In the genomic region with DNA sequence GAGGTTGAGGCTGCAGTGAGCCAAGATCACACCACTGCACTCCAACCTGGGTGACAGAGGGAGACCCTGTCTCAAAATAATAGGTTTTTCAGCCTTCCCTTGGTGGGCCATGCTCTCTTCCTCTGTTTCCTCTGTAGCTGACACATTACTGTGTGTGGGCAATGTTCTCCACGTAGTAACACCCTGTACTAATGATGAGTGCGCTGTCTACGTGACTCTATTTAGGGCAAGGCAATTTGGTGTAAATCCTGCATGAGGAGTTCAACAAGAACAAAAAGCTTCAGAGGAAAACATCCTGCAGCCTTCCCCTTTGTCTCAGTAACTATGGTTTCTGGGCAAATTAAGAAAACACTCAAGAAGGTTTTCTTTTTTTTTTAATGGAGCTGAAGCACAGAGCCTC, we compare ENCODE assay signal across 18 cellular contexts. TPM values are rescaled to one million over a fixed set of nuclear protein-coding genes. Genes with fewer than 3 reads are reported as not detected.
"Had no signal": no experiment of that assay in that cellular context is flagged by ENCODE, and none has a peak within 500 bp of the region (broad histone marks: within the 10 kb centered on the region; RNA-seq: fewer than 3 reads in every experiment).

No MANE protein-coding gene starts in this region.

- H3K4me3 Mint-ChIP-seq: naive thymus-derived CD4-positive, alpha-beta T cell; nephron progenitor cell; stimulated activated naive B cell treated with anti-CD40 and anti-IgM and Interleukin-4, amounts not matched to agents 10 μg/mL and 1 μg/mL and 100 μg/mL, for 72 hours; stimulated activated naive CD8-positive, alpha-beta T cell treated with anti-CD3 and anti-CD28 coated beads, Interleukin-15, amount 100 ng/mL, for 72 hours had no signal

- H3K36me3 Mint-ChIP-seq: naive thymus-derived CD4-positive, alpha-beta T cell; stimulated activated naive B cell treated with anti-CD40 and anti-IgM and Interleukin-4, amounts not matched to agents 10 μg/mL and 1 μg/mL and 100 μg/mL, for 72 hours had no signal

- H3K4me1 Mint-ChIP-seq: nephron progenitor cell; stimulated activated naive CD8-positive, alpha-beta T cell treated with anti-CD3 and anti-CD28 coated beads, Interleukin-15, amount 100 ng/mL, for 72 hours had no signal

- H3K4me3 ChIP-seq: coronary artery, heart left ventricle, psoas muscle, skin epidermis, testis, tibial nerve, upper lobe of right lung had no signal

- H3K27ac ChIP-seq: coronary artery, heart left ventricle, psoas muscle, skin epidermis, testis, tibial nerve, upper lobe of right lung had no signal

- H3K27me3 ChIP-seq: testis had no signal

- H3K9me3 ChIP-seq: psoas muscle, testis, upper lobe of right lung had no signal

- H3K9me3 Mint-ChIP-seq: stimulated activated naive CD8-positive, alpha-beta T cell treated with anti-CD3 and anti-CD28 coated beads, Interleukin-15, amount 100 ng/mL, for 72 hours had no signal

- H3K27ac Mint-ChIP-seq: naive thymus-derived CD4-positive, alpha-beta T cell; nephron progenitor cell; stimulated activated naive B cell treated with anti-CD40 and anti-IgM and Interleukin-4, amounts not matched to agents 10 μg/mL and 1 μg/mL and 100 μg/mL, for 72 hours; stimulated activated naive CD8-positive, alpha-beta T cell treated with anti-CD3 and anti-CD28 coated beads, Interleukin-15, amount 100 ng/mL, for 72 hours had no signal

- DNase-seq: effector CD4-positive, alpha-beta T cell; foreskin melanocyte; heart left ventricle; naive thymus-derived CD4-positive, alpha-beta T cell; psoas muscle; stimulated activated CD4-positive, alpha-beta T cell treated with anti-CD3 and anti-CD28 coated beads, Interleukin-4, amount 100 ng/mL, for 4 hours; stimulated activated naive B cell treated with anti-CD40 and anti-IgM and Interleukin-4, amounts not matched to agents 10 μg/mL and 1 μg/mL and 100 μg/mL, for 72 hours; stimulated activated naive CD8-positive, alpha-beta T cell treated with anti-CD3 and anti-CD28 coated beads, Interleukin-15, amount 100 ng/mL, for 72 hours; upper lobe of right lung had no signal

- H3K4me1 ChIP-seq: psoas muscle, testis, upper lobe of right lung had no signal

- H3K36me3 ChIP-seq: heart left ventricle, upper lobe of right lung had no signal

RNA-seq across cellular contexts. Expression of gene JAKMIP1, which starts 24.4 kb away (rescaled TPM):
- total RNA-seq: dermis microvascular lymphatic vessel endothelial cell, left lobe of liver, lower leg skin, mammary epithelial cell, psoas muscle had no signal
- polyA plus RNA-seq: mammary epithelial cell had no signal
